7 cellular contexts compared by ENCODE assay signal in genomic region chr3:25648107-25648535, GRCh38. TPM values are rescaled to one million over a fixed set of nuclear protein-coding genes. Genes with fewer than 3 reads are reported as not detected.
DNase-seq lines count a peak whose midpoint lies in the region; ATAC-seq lines count a peak whose summit lies in the region.

No MANE protein-coding gene starts in this region.

- intact Hi-C loops in left ventricle myocardium superior (cut with micrococcal nuclease) (loop anchor here (10.0 kb wide), 2 partner anchors 207 to 1067 kb away; no protein-coding TSS in a partner anchor), sciatic nerve (cut with DNase I) (no loop called here)

- H3K4me1 Mint-ChIP-seq in activated naive CD8-positive, alpha-beta T cell treated with anti-CD3 and anti-CD28 coated beads, Interleukin-2, amount 50 U/mL, for 24 hours = peaks cover 37% of the 10 kb centered on the region

- H3K4me3 Mint-ChIP-seq in activated naive CD8-positive, alpha-beta T cell treated with anti-CD3 and anti-CD28 coated beads, Interleukin-2, amount 50 U/mL, for 24 hours = no peak overlapping the region

- no peaks in the 10 kb centered on the region for H3K27me3 Mint-ChIP-seq in activated naive CD8-positive, alpha-beta T cell treated with anti-CD3 and anti-CD28 coated beads, Interleukin-2, amount 50 U/mL, for 24 hours

- peak; percentile 97 for ATAC-seq in GM18498 (IDR thresholded peaks at IDR 0.05; ENCODE audit: unreplicated experiment)
- peak; percentile 96 for ATAC-seq in HG02798 (IDR thresholded peaks at IDR 0.05; ENCODE audit: poor library complexity, unreplicated experiment)
- ATAC-seq in activated naive CD8-positive, alpha-beta T cell treated with anti-CD3 and anti-CD28 coated beads, Interleukin-2, amount 50 U/mL, for 24 hours = peak; percentile 93
- peak; percentile 91 for ATAC-seq in left ventricle myocardium superior
- peak; percentile 78 for ATAC-seq in sciatic nerve

- peaks cover 15% of the 10 kb centered on the region for H3K9me3 Mint-ChIP-seq in activated naive CD8-positive, alpha-beta T cell treated with anti-CD3 and anti-CD28 coated beads, Interleukin-2, amount 50 U/mL, for 24 hours

- DNase-seq in NCI-H1105 treated with DMSO at 0.1 percent for 48 hours (lab: John Stamatoyannopoulos, UW) = peak; percentile 62
- peak; percentile 68 for DNase-seq in SW480 (ENCODE audit: low spot score)
- peak; percentile 84 for DNase-seq in activated naive CD8-positive, alpha-beta T cell treated with anti-CD3 and anti-CD28 coated beads, Interleukin-2, amount 50 U/mL, for 24 hours
- DNase-seq in left ventricle myocardium superior = no peak
- peak; percentile 80 for DNase-seq in sciatic nerve (ENCODE audit: low spot score)

- peaks cover 34% of the 10 kb centered on the region for H3K36me3 Mint-ChIP-seq in activated naive CD8-positive, alpha-beta T cell treated with anti-CD3 and anti-CD28 coated beads, Interleukin-2, amount 50 U/mL, for 24 hours (ENCODE audit: low read depth)

- H3K27ac Mint-ChIP-seq in activated naive CD8-positive, alpha-beta T cell treated with anti-CD3 and anti-CD28 coated beads, Interleukin-2, amount 50 U/mL, for 24 hours = peak overlapping the region; percentile 44

RNA-seq across cellular contexts. Expression of gene TOP2B, which starts 16.6 kb away (rescaled TPM):
- total RNA-seq in left ventricle myocardium superior = 113 TPM
- 125 TPM for total RNA-seq in sciatic nerve
